Comparison of ENCODE assay signal across 23 cellular contexts in the genomic region with DNA sequence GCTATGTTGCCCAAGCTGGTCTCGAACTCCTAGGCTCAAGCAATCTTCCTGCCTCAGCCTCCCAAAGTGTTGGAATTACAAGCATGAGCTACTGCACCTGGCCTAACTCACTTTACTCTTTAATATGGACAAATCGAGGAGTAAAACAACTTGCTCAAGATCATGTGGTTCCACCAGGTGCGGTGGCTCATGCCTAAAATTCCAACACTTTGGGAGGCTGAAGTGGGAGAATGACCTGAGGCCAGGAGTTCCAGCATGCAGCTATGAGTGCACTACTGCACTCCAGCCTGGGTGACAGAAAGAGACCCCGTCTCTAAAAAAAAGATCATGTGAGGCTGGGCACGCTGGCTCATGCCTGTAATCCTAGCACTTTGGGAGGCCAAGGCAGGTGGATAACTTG.
"Had no signal": no experiment of that assay in that cellular context is flagged by ENCODE, and none has a peak within 500 bp of the region (broad histone marks: within the 10 kb centered on the region; RNA-seq: fewer than 3 reads in every experiment).

No MANE protein-coding gene starts in this region.

- H3K27ac Mint-ChIP-seq: activated naive CD8-positive, alpha-beta T cell treated with anti-CD3 and anti-CD28 coated beads, Interleukin-2, amount 50 U/mL, for 24 hours; stimulated activated memory B cell treated with anti-CD40 and anti-IgM and Interleukin-4, amounts not matched to agents 10 μg/mL and 1 μg/mL and 100 μg/mL, for 72 hours; type B pancreatic cell had no signal

- H3K27me3 Mint-ChIP-seq: activated naive CD8-positive, alpha-beta T cell treated with anti-CD3 and anti-CD28 coated beads, Interleukin-2, amount 50 U/mL, for 24 hours; natural killer cell treated with Interleukin-12 subunit alpha and Interleukin-12 subunit beta and Interleukin-15 and Interleukin-18, amount 100 ng/mL, for 72 hours; stimulated activated memory B cell treated with anti-CD40 and anti-IgM and Interleukin-4, amounts not matched to agents 10 μg/mL and 1 μg/mL and 100 μg/mL, for 72 hours; type B pancreatic cell had no signal

- H3K27ac ChIP-seq: foreskin keratinocyte had no signal

- H3K9me3 Mint-ChIP-seq: activated naive CD8-positive, alpha-beta T cell treated with anti-CD3 and anti-CD28 coated beads, Interleukin-2, amount 50 U/mL, for 24 hours; brain; natural killer cell treated with Interleukin-12 subunit alpha and Interleukin-12 subunit beta and Interleukin-15 and Interleukin-18, amount 100 ng/mL, for 72 hours; stimulated activated memory B cell treated with anti-CD40 and anti-IgM and Interleukin-4, amounts not matched to agents 10 μg/mL and 1 μg/mL and 100 μg/mL, for 72 hours; type B pancreatic cell had no signal

- H3K4me1 ChIP-seq: foreskin keratinocyte had no signal

- H3K27me3 ChIP-seq: foreskin keratinocyte, sigmoid colon, stomach had no signal

- H3K36me3 ChIP-seq: WERI-Rb-1 had no signal

- H3K9me3 ChIP-seq: left ventricle myocardium inferior, sigmoid colon, stomach had no signal

- H3K4me3 Mint-ChIP-seq: natural killer cell treated with Interleukin-12 subunit alpha and Interleukin-12 subunit beta and Interleukin-15 and Interleukin-18, amount 100 ng/mL, for 72 hours; stimulated activated memory B cell treated with anti-CD40 and anti-IgM and Interleukin-4, amounts not matched to agents 10 μg/mL and 1 μg/mL and 100 μg/mL, for 72 hours; type B pancreatic cell had no signal

- ATAC-seq: activated naive CD8-positive, alpha-beta T cell treated with anti-CD3 and anti-CD28 coated beads, Interleukin-2, amount 50 U/mL, for 24 hours; natural killer cell treated with Interleukin-12 subunit alpha and Interleukin-12 subunit beta and Interleukin-15 and Interleukin-18, amount 100 ng/mL, for 72 hours; stimulated activated memory B cell treated with anti-CD40 and anti-IgM and Interleukin-4, amounts not matched to agents 10 μg/mL and 1 μg/mL and 100 μg/mL, for 72 hours had no signal

- FAIRE-seq: TTC549 had no signal

- H3K4me3 ChIP-seq: smooth muscle cell had no signal

- DNase-seq: activated CD8-positive, alpha-beta memory T cell treated with anti-CD3 and anti-CD28 coated beads for 24 hours; activated effector memory CD4-positive, alpha-beta T cell treated with Interleukin-2 at 50 U/mL for 16 hours; activated naive CD4-positive, alpha-beta T cell treated with anti-CD3 and anti-CD28 coated beads, Interleukin-2, amount 50 U/mL, for 16 hours; activated naive CD8-positive, alpha-beta T cell treated with anti-CD3 and anti-CD28 coated beads, Interleukin-2, amount 50 U/mL, for 24 hours; activated T-cell treated with anti-CD3 and anti-CD28 coated beads, Interleukin-2, amount 50 U/mL, for 48 hours; anterior cingulate cortex; dermis blood vessel endothelial cell; effector CD8-positive, alpha-beta T cell; foreskin keratinocyte; hypothalamus; left ventricle myocardium inferior; nucleus accumbens; sigmoid colon; stimulated activated CD4-positive, alpha-beta T cell treated with anti-CD3 and anti-CD28 coated beads, Interleukin-15, amount 100 ng/mL, for 24 hours; stomach; T-helper 1 cell; WERI-Rb-1 had no signal

- H3K36me3 Mint-ChIP-seq: natural killer cell treated with Interleukin-12 subunit alpha and Interleukin-12 subunit beta and Interleukin-15 and Interleukin-18, amount 100 ng/mL, for 72 hours had no signal
